ENCODE assay signal across 12 cellular contexts in the genomic region with DNA sequence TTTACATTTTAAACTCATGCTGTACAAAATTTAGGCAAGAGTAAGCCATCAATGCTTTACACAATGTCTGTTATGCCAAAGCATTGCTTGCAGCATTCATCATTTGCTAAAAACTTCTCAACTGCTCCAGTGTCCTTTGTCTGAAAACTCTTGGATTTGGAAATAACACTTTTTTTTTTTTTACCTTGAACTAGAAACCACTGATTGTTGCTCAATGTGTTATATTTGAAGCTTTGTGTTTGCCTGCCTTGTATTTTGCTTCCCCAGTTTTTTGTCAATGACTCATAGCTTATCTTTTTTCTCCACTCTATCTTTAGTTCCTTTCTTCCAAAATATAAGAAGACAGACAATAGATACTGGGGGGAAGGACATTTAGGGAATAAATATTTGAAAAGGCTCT. TPM values are rescaled to one million over a fixed set of nuclear protein-coding genes. Genes with fewer than 3 reads are reported as not detected.
DNase-seq lines count a peak whose midpoint lies in the region; TF ChIP-seq lines count a peak whose summit lies in the region.
"Had no signal": no experiment of that assay in that cellular context is flagged by ENCODE, and none has a peak within 500 bp of the region (broad histone marks: within the 10 kb centered on the region; RNA-seq: fewer than 3 reads in every experiment).

No MANE protein-coding gene starts in this region.

- TF ChIP-seq CTCF in epithelial cell of esophagus (IDR thresholded peaks at IDR 0.05; ENCODE audit: insufficient read depth, low read depth, low read length, missing control alignments) = no peak
- TF ChIP-seq CTCF in tibial artery (IDR thresholded peaks at IDR 0.05) = no peak

- intact Hi-C loops in activated naive CD4-positive, alpha-beta T cell treated with anti-CD3 and anti-CD28 coated beads for 36 hours (cut with micrococcal nuclease) = no loop called here
- intact Hi-C loops in tibial artery (cut with DNase I; ENCODE audit: low total_unique reads) = no loop called here

- DNase-seq in HCEC 1CT (peak; percentile 73), SIG-M5 (lab: John Stamatoyannopoulos, UW) (peak; percentile 80), epithelial cell of esophagus (ENCODE audit: low read depth) (peak; percentile 41), renal cortical epithelial cell (ENCODE audit: low read depth) (peak; percentile 78), tibial artery (no peak)
- DNase-seq in activated naive CD4-positive, alpha-beta T cell treated with anti-CD3 and anti-CD28 coated beads for 36 hours = no peak
- no peak for DNase-seq in effector memory CD4-positive, alpha-beta T cell
- DNase-seq: anterior cingulate cortex, DMS79, NCI-H446 treated with DMSO at 0.1 percent for 48 hours, WERI-Rb-1 had no signal

- no peak overlapping the region for H3K27ac Mint-ChIP-seq in activated naive CD4-positive, alpha-beta T cell treated with anti-CD3 and anti-CD28 coated beads for 36 hours
- H3K27ac Mint-ChIP-seq: nephron had no signal

- no peaks in the 10 kb centered on the region for H3K4me1 Mint-ChIP-seq in activated naive CD4-positive, alpha-beta T cell treated with anti-CD3 and anti-CD28 coated beads for 36 hours (ENCODE audit: low read depth)
- H3K4me1 Mint-ChIP-seq: nephron had no signal

- H3K27ac ChIP-seq in effector memory CD4-positive, alpha-beta T cell (ENCODE audit: insufficient read depth, low read length, poor library complexity, severe bottlenecking) = no peak overlapping the region
- H3K27ac ChIP-seq in tibial artery = no peak overlapping the region
- H3K27ac ChIP-seq: WERI-Rb-1 had no signal

- H3K4me3 Mint-ChIP-seq in activated naive CD4-positive, alpha-beta T cell treated with anti-CD3 and anti-CD28 coated beads for 36 hours = no peak overlapping the region
- H3K4me3 Mint-ChIP-seq: nephron had no signal

- H3K36me3 Mint-ChIP-seq in activated naive CD4-positive, alpha-beta T cell treated with anti-CD3 and anti-CD28 coated beads for 36 hours (ENCODE audit: low read depth) = peaks cover 33% of the 10 kb centered on the region

- H3K27me3 ChIP-seq in effector memory CD4-positive, alpha-beta T cell (replicated peaks; ENCODE audit: control insufficient read depth, insufficient read depth, low read length, poor library complexity, severe bottlenecking) = no peaks in the 10 kb centered on the region
- no peaks in the 10 kb centered on the region for H3K27me3 ChIP-seq in tibial artery

- peaks cover 33% of the 10 kb centered on the region for H3K9me3 Mint-ChIP-seq in activated naive CD4-positive, alpha-beta T cell treated with anti-CD3 and anti-CD28 coated beads for 36 hours

- H3K27me3 Mint-ChIP-seq in activated naive CD4-positive, alpha-beta T cell treated with anti-CD3 and anti-CD28 coated beads for 36 hours (ENCODE audit: low read depth) = no peaks in the 10 kb centered on the region

- H3K36me3 ChIP-seq in effector memory CD4-positive, alpha-beta T cell (ENCODE audit: control insufficient read depth, insufficient read depth, low read length) = no peaks in the 10 kb centered on the region
- peaks cover 3 to 13% (median 4%) of the 10 kb centered on the region in 3 donors for H3K36me3 ChIP-seq in tibial artery
- H3K36me3 ChIP-seq: WERI-Rb-1 had no signal

- H3K4me3 ChIP-seq in epithelial cell of esophagus (ENCODE audit: low read length) (no peak overlapping the region), tibial artery (no peak overlapping the region)
- H3K4me3 ChIP-seq in effector memory CD4-positive, alpha-beta T cell (ENCODE audit: insufficient read depth, low read depth, low read length, poor library complexity, severe bottlenecking) = no peak overlapping the region

- H3K4me1 ChIP-seq in effector memory CD4-positive, alpha-beta T cell (ENCODE audit: control insufficient read depth, insufficient read depth, low read length, poor library complexity, severe bottlenecking) = no peaks in the 10 kb centered on the region
- H3K4me1 ChIP-seq in tibial artery = peaks cover 0 to 14% (median 0%) of the 10 kb centered on the region in 4 donors

- H3K9me3 ChIP-seq in effector memory CD4-positive, alpha-beta T cell (ENCODE audit: control insufficient read depth, low read length) = peaks cover 3% of the 10 kb centered on the region
- peaks cover 5 to 34% (median 16%) of the 10 kb centered on the region in 3 donors for H3K9me3 ChIP-seq in tibial artery

- CTCF ChIA-PET in activated naive CD4-positive, alpha-beta T cell treated with anti-CD3 and anti-CD28 coated beads for 36 hours (lab: Charles Lee) = interaction anchor here (0.6 kb wide), 1 partner anchor 395 kb away, joined by 3 read pairs; no protein-coding TSS in a partner anchor

RNA-seq across cellular contexts. Expression of gene CCDC122, which starts 31.3 kb away (rescaled TPM):
- total RNA-seq in renal cortical epithelial cell = 8.2 and 10.2 TPM in 2 replicates
- total RNA-seq in activated naive CD4-positive, alpha-beta T cell treated with anti-CD3 and anti-CD28 coated beads for 36 hours = 1 to 10 TPM; 2.1 to 2.2 TPM

RNA-seq across cellular contexts. Expression of gene LACC1, which starts 31.5 kb away (rescaled TPM):
- 16.4 and 26.6 TPM in 2 replicates for total RNA-seq in renal cortical epithelial cell
- 1 to 10 TPM; 2.3 to 3.1 TPM for total RNA-seq in activated naive CD4-positive, alpha-beta T cell treated with anti-CD3 and anti-CD28 coated beads for 36 hours

Comparison
In these comparisons a context has a peak if more than half of its experiments do, and no peak if none do; other contexts are left out.
1. DNase-seq: peak in HCEC 1CT (single experiment), SIG-M5 (single experiment), epithelial cell of esophagus (single experiment) and renal cortical epithelial cell (single experiment); none in activated naive CD4-positive, alpha-beta T cell treated with anti-CD3 and anti-CD28 coated beads for 36 hours (single experiment), effector memory CD4-positive, alpha-beta T cell (0 of 3) and tibial artery (0 of 2).